In genomic region chr19:48571378-48572162, GRCh38 we compare ENCODE assay signal across 24 cellular contexts. TPM values are rescaled to one million over a fixed set of nuclear protein-coding genes. Genes with fewer than 3 reads are reported as not detected.
DNase-seq lines count a peak whose midpoint lies in the region; ATAC-seq and TF ChIP-seq lines count a peak whose summit lies in the region.
"Had no signal": no experiment of that assay in that cellular context is flagged by ENCODE, and none has a peak within 500 bp of the region (broad histone marks: within the 10 kb centered on the region; RNA-seq: fewer than 3 reads in every experiment).

No MANE protein-coding gene starts in this region.

- DNase-seq in Right ventricle myocardium inferior (ENCODE audit: missing footprints), result peak; percentile 13
- DNase-seq in right cardiac atrium, result no peak
- DNase-seq in NCI-H748 (lab: John Stamatoyannopoulos, UW; ENCODE audit: unreplicated experiment), result peak; percentile 73
- peak; percentile 76 for DNase-seq in lower lobe of right lung
- DNase-seq in effector memory CD8-positive, alpha-beta T cell, result no peak
- DNase-seq: ACHN; activated T-cell treated with anti-CD3 and anti-CD28 coated beads, Interleukin-2, amount 50 U/mL, for 72 hours; effector CD4-positive, alpha-beta T cell; esophagus squamous epithelium; left cardiac atrium; midbrain; NCI-H2081 treated with DMSO at 0.1 percent for 48 hours; stimulated activated naive CD8-positive, alpha-beta T cell treated with anti-CD3 and anti-CD28 coated beads, Interleukin-15, amount 100 ng/mL, for 72 hours; T-helper 9 cell had no signal

- peak overlapping the region in 1 of 2 donors; percentile 2 for H3K27ac Mint-ChIP-seq in effector memory CD8-positive, alpha-beta T cell
- H3K27ac Mint-ChIP-seq: activated naive CD4-positive, alpha-beta T cell treated with anti-CD3 and anti-CD28 coated beads, Interleukin-2, amount 50 U/mL, for 24 hours; activated T-cell treated with anti-CD3 and anti-CD28 coated beads, Interleukin-2, amount 50 U/mL, for 72 hours; stimulated activated naive CD8-positive, alpha-beta T cell treated with anti-CD3 and anti-CD28 coated beads, Interleukin-15, amount 100 ng/mL, for 72 hours had no signal

- WGBS in right cardiac atrium, result 74% methylated on average over 5 of the region's 5 CpGs

- H3K27me3 Mint-ChIP-seq in effector memory CD8-positive, alpha-beta T cell, result peaks cover 12 to 19% of the 10 kb centered on the region in 2 donors
- H3K27me3 Mint-ChIP-seq: activated naive CD4-positive, alpha-beta T cell treated with anti-CD3 and anti-CD28 coated beads, Interleukin-2, amount 50 U/mL, for 24 hours had no signal

- no peak for TF ChIP-seq CTCF in lower lobe of right lung (IDR thresholded peaks at IDR 0.05)

- H3K9me3 Mint-ChIP-seq in effector memory CD8-positive, alpha-beta T cell, result no peaks in the 10 kb centered on the region
- H3K9me3 Mint-ChIP-seq: activated naive CD4-positive, alpha-beta T cell treated with anti-CD3 and anti-CD28 coated beads, Interleukin-2, amount 50 U/mL, for 24 hours; activated T-cell treated with anti-CD3 and anti-CD28 coated beads, Interleukin-2, amount 50 U/mL, for 72 hours; stimulated activated naive CD8-positive, alpha-beta T cell treated with anti-CD3 and anti-CD28 coated beads, Interleukin-15, amount 100 ng/mL, for 72 hours had no signal

- ATAC-seq in Right ventricle myocardium inferior (no peak), right cardiac atrium (no peak), lower lobe of right lung (peak; percentile 79 to 81), HG03196 (IDR thresholded peaks at IDR 0.05; ENCODE audit: unreplicated experiment) (no peak), HG02642 (IDR thresholded peaks at IDR 0.05; ENCODE audit: poor library complexity, unreplicated experiment) (no peak), HG03520 (IDR thresholded peaks at IDR 0.05; ENCODE audit: unreplicated experiment) (no peak)
- no peak for ATAC-seq in effector memory CD8-positive, alpha-beta T cell (replicated peaks)
- ATAC-seq: activated CD4-positive, CD25-positive, alpha-beta regulatory T cell treated with anti-CD3 and anti-CD28 coated beads, Interleukin-2, amount 50 U/mL, for 24 hours; activated T-cell treated with anti-CD3 and anti-CD28 coated beads, Interleukin-2, amount 50 U/mL, for 72 hours; left cardiac atrium; stimulated activated naive CD8-positive, alpha-beta T cell treated with anti-CD3 and anti-CD28 coated beads, Interleukin-15, amount 100 ng/mL, for 72 hours had no signal

- no peaks in the 10 kb centered on the region for H3K27me3 ChIP-seq in right cardiac atrium (ENCODE audit: control insufficient read depth, insufficient read depth)
- H3K27me3 ChIP-seq in lower lobe of right lung (ENCODE audit: low read depth), result peaks cover 7% of the 10 kb centered on the region
- H3K27me3 ChIP-seq: ascending aorta, esophagus squamous epithelium had no signal

- intact Hi-C loops in Right ventricle myocardium inferior (cut with DNase I) (loop anchor here (5.0 kb wide), 1 partner anchor 59 kb away; the partner anchor contains the start of gene LMTK3), right cardiac atrium (cut with DNase I) (no loop called here), lower lobe of right lung (cut with DNase I) (no loop called here)

- H3K4me3 ChIP-seq in right cardiac atrium (ENCODE audit: low read length) (no peak overlapping the region), lower lobe of right lung (no peak overlapping the region)
- H3K4me3 ChIP-seq: ascending aorta, esophagus squamous epithelium, skin epidermis had no signal

- H3K4me3 Mint-ChIP-seq in effector memory CD8-positive, alpha-beta T cell, result no peak overlapping the region
- H3K4me3 Mint-ChIP-seq: activated naive CD4-positive, alpha-beta T cell treated with anti-CD3 and anti-CD28 coated beads, Interleukin-2, amount 50 U/mL, for 24 hours; activated T-cell treated with anti-CD3 and anti-CD28 coated beads, Interleukin-2, amount 50 U/mL, for 72 hours; stimulated activated naive CD8-positive, alpha-beta T cell treated with anti-CD3 and anti-CD28 coated beads, Interleukin-15, amount 100 ng/mL, for 72 hours had no signal

- no peaks in the 10 kb centered on the region for H3K36me3 Mint-ChIP-seq in effector memory CD8-positive, alpha-beta T cell (ENCODE audit: insufficient read depth)
- H3K36me3 Mint-ChIP-seq: activated naive CD4-positive, alpha-beta T cell treated with anti-CD3 and anti-CD28 coated beads, Interleukin-2, amount 50 U/mL, for 24 hours had no signal

- no peaks in the 10 kb centered on the region for H3K4me1 Mint-ChIP-seq in effector memory CD8-positive, alpha-beta T cell (ENCODE audit: low read depth in 2 of 2)
- H3K4me1 Mint-ChIP-seq: activated naive CD4-positive, alpha-beta T cell treated with anti-CD3 and anti-CD28 coated beads, Interleukin-2, amount 50 U/mL, for 24 hours had no signal

- H3K4me1 ChIP-seq in right cardiac atrium (ENCODE audit: control insufficient read depth, insufficient read depth, low read length), result no peaks in the 10 kb centered on the region
- peaks cover 21% of the 10 kb centered on the region for H3K4me1 ChIP-seq in lower lobe of right lung

- H3K9me3 ChIP-seq in right cardiac atrium (ENCODE audit: control insufficient read depth, low read length) (no peaks in the 10 kb centered on the region), lower lobe of right lung (no peaks in the 10 kb centered on the region)
- H3K9me3 ChIP-seq: ascending aorta, esophagus squamous epithelium had no signal

- no peaks in the 10 kb centered on the region for H3K36me3 ChIP-seq in lower lobe of right lung
- H3K36me3 ChIP-seq: ascending aorta had no signal

- H3K27ac ChIP-seq in right cardiac atrium (ENCODE audit: low read length) (no peak overlapping the region), lower lobe of right lung (peak overlapping the region; percentile 41)
- H3K27ac ChIP-seq: ascending aorta, esophagus squamous epithelium, skin epidermis had no signal

RNA-seq across cellular contexts. Expression of gene SULT2B1, which starts 19.6 kb away (rescaled TPM):
- total RNA-seq in Right ventricle myocardium inferior (0.43 TPM), right cardiac atrium (under 1 TPM in 2 of 4 donors, not detected in 2; 0.25 to 0.76 TPM), lower lobe of right lung (14.4 TPM)
- polyA plus RNA-seq in right cardiac atrium, result 0.14 TPM
- total RNA-seq: activated T-cell treated with anti-CD3 and anti-CD28 coated beads, Interleukin-2, amount 50 U/mL, for 72 hours; ascending aorta had no signal
- polyA plus RNA-seq: neural cell had no signal

RNA-seq across cellular contexts. Expression of gene SPACA4, which starts 35.0 kb away (rescaled TPM):
- total RNA-seq in Right ventricle myocardium inferior (not detected), right cardiac atrium (not detected), lower lobe of right lung (not detected)
- not detected for polyA plus RNA-seq in right cardiac atrium
- total RNA-seq: activated T-cell treated with anti-CD3 and anti-CD28 coated beads, Interleukin-2, amount 50 U/mL, for 72 hours; ascending aorta; left cardiac atrium; posterior vena cava; urinary bladder had no signal
- polyA plus RNA-seq: neural cell, urinary bladder had no signal

RNA-seq across cellular contexts. Expression of gene FAM83E, which starts 43.3 kb away (rescaled TPM):
- total RNA-seq in Right ventricle myocardium inferior (not detected), right cardiac atrium (under 1 TPM in 1 of 4 donors, not detected in 3; 0.33 TPM), lower lobe of right lung (34.1 TPM)
- 0.20 TPM for polyA plus RNA-seq in right cardiac atrium
- total RNA-seq: ascending aorta, posterior vena cava had no signal

RNA-seq across cellular contexts. Expression of gene RPL18, which starts 47.4 kb away (rescaled TPM):
- 604 TPM for total RNA-seq in Right ventricle myocardium inferior
- 100 to 1,000 TPM; 606 to 773 (median 699) TPM for total RNA-seq in right cardiac atrium
- polyA plus RNA-seq in right cardiac atrium, result 965 TPM
- 997 TPM for total RNA-seq in lower lobe of right lung

RNA-seq across cellular contexts. Expression of gene SPHK2, which starts 47.7 kb away (rescaled TPM):
- total RNA-seq in Right ventricle myocardium inferior, result 7.2 TPM
- total RNA-seq in right cardiac atrium, result 10 to 100 TPM in 3 of 4 donors, 1 to 10 TPM in 1; 7.3 to 12.7 (median 11.7) TPM
- 11.0 TPM for polyA plus RNA-seq in right cardiac atrium
- total RNA-seq in lower lobe of right lung, result 23.8 TPM

Comparison
In these comparisons a context has a peak if more than half of its experiments do, and no peak if none do; other contexts are left out.
1. DNase-seq: peak in Right ventricle myocardium inferior (single experiment), NCI-H748 (single experiment) and lower lobe of right lung (single experiment); none in right cardiac atrium (0 of 3) and effector memory CD8-positive, alpha-beta T cell (0 of 3).
2. ATAC-seq: peak in lower lobe of right lung (2 of 2); none in Right ventricle myocardium inferior (single experiment), right cardiac atrium (0 of 2), HG03196 (single experiment), effector memory CD8-positive, alpha-beta T cell (single experiment), HG02642 (single experiment) and HG03520 (single experiment).
3. RNA of gene FAM83E, which starts 43.3 kb away (total RNA-seq): 34.1 TPM in lower lobe of right lung (single experiment); 0.33 TPM in right cardiac atrium and not detected in Right ventricle myocardium inferior (single experiment); every median in the first group is over 10 times any median in the second.